19 cellular contexts compared by ENCODE assay signal in the genomic region with DNA sequence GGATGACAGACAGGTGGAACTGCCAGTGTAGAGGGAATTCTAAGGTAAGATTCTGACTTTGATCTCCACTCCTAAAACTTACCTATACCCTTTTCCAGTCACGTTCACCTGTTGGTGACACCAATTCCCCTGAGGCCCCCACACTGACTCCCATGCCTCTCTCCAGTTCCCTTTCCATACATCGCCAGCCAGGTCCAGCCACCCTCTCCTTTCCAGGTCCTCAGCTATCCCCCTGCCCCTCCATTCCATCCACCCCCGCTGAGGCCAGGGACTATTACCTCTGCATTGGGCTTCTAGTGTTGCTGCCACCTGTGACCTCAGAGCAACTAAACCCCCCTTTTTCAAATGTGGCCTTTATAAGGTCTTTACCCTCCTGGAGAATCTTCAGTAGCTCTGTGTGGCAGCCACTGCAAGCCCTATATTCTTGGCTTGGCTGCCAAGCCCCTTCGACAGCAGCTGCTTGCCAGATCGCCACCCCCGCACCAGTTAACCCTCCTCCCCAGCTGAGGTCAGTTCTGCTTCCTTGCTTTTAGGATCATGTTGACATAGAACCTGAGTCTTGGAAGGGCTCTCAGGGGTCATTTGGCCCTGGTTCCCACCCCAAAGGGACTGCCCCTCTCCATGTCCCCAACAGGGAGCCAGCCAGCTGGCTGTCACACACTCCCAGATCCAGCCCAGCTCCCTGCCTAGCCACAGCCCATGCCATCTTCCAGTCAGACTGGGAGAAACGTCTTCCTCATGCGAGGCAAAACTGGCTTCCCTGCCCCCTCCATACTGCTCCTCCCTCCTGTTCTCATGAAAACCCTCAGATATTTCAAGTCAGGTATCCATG. TPM values are rescaled to one million over a fixed set of nuclear protein-coding genes. Genes with fewer than 3 reads are reported as not detected.
DNase-seq lines count a peak whose midpoint lies in the region; ATAC-seq and TF ChIP-seq lines count a peak whose summit lies in the region.
"Had no signal": no experiment of that assay in that cellular context is flagged by ENCODE, and none has a peak within 500 bp of the region (broad histone marks: within the 10 kb centered on the region; RNA-seq: fewer than 3 reads in every experiment).

No MANE protein-coding gene starts in this region.

- H3K4me1 ChIP-seq in mammary epithelial cell (ENCODE audit: insufficient read depth, low read length) (peaks cover 48% of the 10 kb centered on the region), foreskin keratinocyte (peaks cover 4% of the 10 kb centered on the region)

- intact Hi-C loops in MCF 10A (cut with micrococcal nuclease), result no loop called here
- intact Hi-C loops in mammary epithelial cell (cut with micrococcal nuclease), result loop anchor here (5.0 kb wide), 1 partner anchor 37 kb away; no protein-coding TSS in a partner anchor

- no peak for TF ChIP-seq CTCF in MCF 10A (IDR thresholded peaks at IDR 0.05; ENCODE audit: unreplicated experiment)
- no peak for TF ChIP-seq CTCF in mammary epithelial cell (conservative IDR thresholded peaks at IDR 0.05 in 1 of 2, IDR thresholded peaks at IDR 0.05 in 1 of 2; ENCODE audit: extremely low read depth in 1 of 2, insufficient read depth in 1 of 2, low read depth in 1 of 2, low read length in 2 of 2)
- no peak for TF ChIP-seq CTCF in nephron progenitor cell (IDR thresholded peaks at IDR 0.05)
- no peak for TF ChIP-seq CTCF in foreskin keratinocyte (conservative IDR thresholded peaks at IDR 0.05)

- H3K27ac ChIP-seq in mammary epithelial cell (ENCODE audit: insufficient read depth, low read depth, low read length) (no peak overlapping the region), foreskin keratinocyte (no peak overlapping the region)
- H3K27ac ChIP-seq: hepatocyte, ovary, VCaP had no signal

- in situ Hi-C loops in mammary epithelial cell (cut with MboI; ENCODE audit: low sequenced_read_pairs in 2 of 2), result no loop called here

- H3K27me3 Mint-ChIP-seq in MCF 10A (ENCODE audit: insufficient read depth, unreplicated experiment) (no peaks in the 10 kb centered on the region), nephron progenitor cell (ENCODE audit: low read depth, poor library complexity) (peaks cover 3% of the 10 kb centered on the region)
- no peaks in the 10 kb centered on the region for H3K27me3 Mint-ChIP-seq in activated naive CD8-positive, alpha-beta T cell treated with anti-CD3 and anti-CD28 coated beads, Interleukin-2, amount 50 U/mL, for 24 hours
- H3K27me3 Mint-ChIP-seq: IgD-negative memory B cell had no signal

- H3K9me3 Mint-ChIP-seq in MCF 10A (ENCODE audit: unreplicated experiment) (no peaks in the 10 kb centered on the region), nephron progenitor cell (no peaks in the 10 kb centered on the region)
- H3K9me3 Mint-ChIP-seq in activated naive CD8-positive, alpha-beta T cell treated with anti-CD3 and anti-CD28 coated beads, Interleukin-2, amount 50 U/mL, for 24 hours, result no peaks in the 10 kb centered on the region
- H3K9me3 Mint-ChIP-seq: IgD-negative memory B cell had no signal

- H3K27me3 ChIP-seq in mammary epithelial cell (ENCODE audit: insufficient read depth, low read length) (no peaks in the 10 kb centered on the region), foreskin keratinocyte (no peaks in the 10 kb centered on the region)
- H3K27me3 ChIP-seq: hepatocyte, MG63, ovary had no signal

- BruUV-seq in MCF 10A (replicated peaks; lab: Mats Ljungman, UMichigan) (no TSS peak), mammary epithelial cell (replicated peaks; lab: Mats Ljungman, UMichigan) (no TSS peak)

- dilution Hi-C loops in mammary epithelial cell (cut with HindIII; ENCODE audit: low sequenced_read_pairs), result loop anchor here (5.0 kb wide), 1 partner anchor 97 kb away; no protein-coding TSS in a partner anchor

- H3K79me2 ChIP-seq in mammary epithelial cell (ENCODE audit: insufficient read depth, low read length), result no peaks in the 10 kb centered on the region
- H3K79me2 ChIP-seq: hepatocyte had no signal

- ATAC-seq in activated naive CD8-positive, alpha-beta T cell treated with anti-CD3 and anti-CD28 coated beads, Interleukin-2, amount 50 U/mL, for 24 hours, result no peak
- ATAC-seq in foreskin keratinocyte (no peak), HG03108 (IDR thresholded peaks at IDR 0.05; ENCODE audit: unreplicated experiment) (no peak)
- ATAC-seq: right cardiac atrium had no signal

- DNase-seq in MCF 10A (ENCODE audit: unreplicated experiment) (no peak), mammary epithelial cell (no peak), nephron progenitor cell (no peak), foreskin keratinocyte (no peak), activated gamma-delta T cell (lab: John Stamatoyannopoulos, UW) (no peak)
- DNase-seq in activated naive CD8-positive, alpha-beta T cell treated with anti-CD3 and anti-CD28 coated beads, Interleukin-2, amount 50 U/mL, for 24 hours, result no peak
- DNase-seq: GF-D8, MG63, naive B cell, NCI-H146, NCI-H69, OCI-M1, right cardiac atrium, SHP77 treated with DMSO at 0.1 percent for 48 hours had no signal

- no peak overlapping the region for H3K4me2 ChIP-seq in mammary epithelial cell (ENCODE audit: insufficient read depth, low read depth, low read length)
- H3K4me2 ChIP-seq: hepatocyte had no signal

- H3K36me3 Mint-ChIP-seq in MCF 10A (ENCODE audit: insufficient read depth, unreplicated experiment) (peaks cover 50% of the 10 kb centered on the region), nephron progenitor cell (ENCODE audit: low read depth) (peaks cover 25% of the 10 kb centered on the region)
- peaks cover 60% of the 10 kb centered on the region for H3K36me3 Mint-ChIP-seq in activated naive CD8-positive, alpha-beta T cell treated with anti-CD3 and anti-CD28 coated beads, Interleukin-2, amount 50 U/mL, for 24 hours (ENCODE audit: low read depth)
- H3K36me3 Mint-ChIP-seq: naive B cell had no signal

- no peaks in the 10 kb centered on the region for H3K9me3 ChIP-seq in mammary epithelial cell (replicated peaks; ENCODE audit: insufficient read depth, low read length)
- H3K9me3 ChIP-seq: ovary had no signal

- CTCF ChIA-PET in MCF 10A (lab: Yijun Ruan, JAX), result interaction anchor here (0.6 to 1.2 kb wide), 2 partner anchors 148 to 1223 kb away, joined by 3 read pairs; no protein-coding TSS in a partner anchor
- CTCF ChIA-PET in mammary epithelial cell (lab: Charles Lee; ENCODE audit: low non-redundant PET), result interaction anchor here (0.6 kb wide), 1 partner anchor 53 kb away, joined by 3 read pairs; no protein-coding TSS in a partner anchor

- H3K4me3 Mint-ChIP-seq in MCF 10A (ENCODE audit: unreplicated experiment) (no peak overlapping the region), nephron progenitor cell (peak overlapping the region; percentile 4)
- no peak overlapping the region for H3K4me3 Mint-ChIP-seq in activated naive CD8-positive, alpha-beta T cell treated with anti-CD3 and anti-CD28 coated beads, Interleukin-2, amount 50 U/mL, for 24 hours
- H3K4me3 Mint-ChIP-seq: IgD-negative memory B cell, naive B cell had no signal

- WGBS in mammary epithelial cell (ENCODE audit: low coverage, missing lambda C conversion rate), result 85% methylated on average over 8 of the region's 8 CpGs

- H3K4me1 Mint-ChIP-seq in MCF 10A (ENCODE audit: insufficient read depth, unreplicated experiment) (peaks cover 40% of the 10 kb centered on the region), nephron progenitor cell (peaks cover 58% of the 10 kb centered on the region)
- H3K4me1 Mint-ChIP-seq in activated naive CD8-positive, alpha-beta T cell treated with anti-CD3 and anti-CD28 coated beads, Interleukin-2, amount 50 U/mL, for 24 hours, result no peaks in the 10 kb centered on the region
- H3K4me1 Mint-ChIP-seq: IgD-negative memory B cell, naive B cell had no signal

- H2AFZ ChIP-seq in mammary epithelial cell (ENCODE audit: low read depth, low read length), result no peak overlapping the region
- H2AFZ ChIP-seq: hepatocyte had no signal

- no peak overlapping the region for H3K4me3 ChIP-seq in mammary epithelial cell (replicated peaks in 1 of 3; ENCODE audit: insufficient read depth in 1 of 3, low read depth in 2 of 3, low read length in 3 of 3)
- H3K4me3 ChIP-seq: hepatocyte, MG63, ovary had no signal

- no peak overlapping the region for H3K9ac ChIP-seq in mammary epithelial cell (ENCODE audit: insufficient read depth, low read length)

- no peaks in the 10 kb centered on the region for H4K20me1 ChIP-seq in mammary epithelial cell (ENCODE audit: insufficient read depth, low read length)

- H3K36me3 ChIP-seq in mammary epithelial cell (ENCODE audit: insufficient read depth, low read length), result peaks cover 6% of the 10 kb centered on the region
- H3K36me3 ChIP-seq: ovary had no signal

- POLR2A ChIA-PET in MCF 10A (lab: Yijun Ruan, JAX), result no interaction called here

- peak overlapping the region; percentile 74 for H3K27ac Mint-ChIP-seq in MCF 10A (ENCODE audit: low read depth, unreplicated experiment)
- peak overlapping the region; percentile 20 for H3K27ac Mint-ChIP-seq in activated naive CD8-positive, alpha-beta T cell treated with anti-CD3 and anti-CD28 coated beads, Interleukin-2, amount 50 U/mL, for 24 hours
- peak overlapping the region; percentile 78 for H3K27ac Mint-ChIP-seq in nephron progenitor cell
- H3K27ac Mint-ChIP-seq: IgD-negative memory B cell had no signal

RNA-seq across cellular contexts. Expression of gene CSF1, which starts 14.7 kb away (rescaled TPM):
- total RNA-seq in MCF 10A (2022), result 6.3 and 11.7 TPM in 2 replicates
- total RNA-seq in mammary epithelial cell, result 10 to 100 TPM in 1 of 2 donors, 1 to 10 TPM in 1; 5.6 to 29.5 TPM
- 9.9 TPM for polyA plus RNA-seq in mammary epithelial cell
- polyA minus RNA-seq in mammary epithelial cell, result 7.5 TPM
- 1.8 and 1.9 TPM in 2 replicates for total RNA-seq in foreskin keratinocyte
- polyA plus RNA-seq in foreskin keratinocyte, result 1.2 TPM in 2 replicates

RNA-seq across cellular contexts. Expression of gene AHCYL1, which starts 59.2 kb away (rescaled TPM):
- 104 and 106 TPM in 2 replicates for total RNA-seq in MCF 10A (2022)
- 10 to 100 TPM; 71.2 to 72.2 TPM for total RNA-seq in mammary epithelial cell
- polyA plus RNA-seq in mammary epithelial cell, result 64.7 TPM
- polyA minus RNA-seq in mammary epithelial cell, result 84.7 TPM
- total RNA-seq in foreskin keratinocyte, result 42.6 and 45.5 TPM in 2 replicates
- 22.1 and 25.2 TPM in 2 replicates for polyA plus RNA-seq in foreskin keratinocyte

Comparison
In these comparisons a context has a peak if more than half of its experiments do, and no peak if none do; other contexts are left out.
1. H3K27ac Mint-ChIP-seq: peak in every context shown above with its lines; median percentile 78 in nephron progenitor cell; 74 in MCF 10A; 20 in activated naive CD8-positive, alpha-beta T cell treated with anti-CD3 and anti-CD28 coated beads, Interleukin-2, amount 50 U/mL, for 24 hours.